In genomic region chr19:17184381-17184841, GRCh38 we compare ENCODE assay signal across 8 cellular contexts. TPM values are rescaled to one million over a fixed set of nuclear protein-coding genes. Genes with fewer than 3 reads are reported as not detected.
DNase-seq lines count a peak whose midpoint lies in the region; ATAC-seq, FAIRE-seq and TF ChIP-seq lines count a peak whose summit lies in the region.

No MANE protein-coding gene starts in this region.

- ATAC-seq in HG02852 (IDR thresholded peaks at IDR 0.05; ENCODE audit: unreplicated experiment) (peak; percentile 22), GM19351 (IDR thresholded peaks at IDR 0.05; ENCODE audit: unreplicated experiment) (no peak), omental fat pad (ENCODE audit: low FRiP score) (no peak)
- peak; percentile 82 for ATAC-seq in activated CD8-positive, alpha-beta T cell treated with anti-CD3 and anti-CD28 coated beads for 36 hours

- FAIRE-seq in D721Med (lab: Jason Lieb, UNC): no peak

- H3K27ac Mint-ChIP-seq in activated CD8-positive, alpha-beta T cell treated with anti-CD3 and anti-CD28 coated beads for 36 hours: peak overlapping the region; percentile 97

- DNase-seq in activated CD8-positive, alpha-beta T cell treated with anti-CD3 and anti-CD28 coated beads for 36 hours: peak; percentile 72
- DNase-seq in germinal center (ENCODE audit: low spot score): peak; percentile 30
- peak; percentile 32 to 36 for DNase-seq in stimulated activated CD8-positive, alpha-beta memory T cell treated with anti-CD3 and anti-CD28 coated beads, Interleukin-7, amount 100 ng/mL, for 1 hour (ENCODE audit: low read depth in 2 of 2)
- no peak for DNase-seq in cerebellar nuclear complex (lab: John Stamatoyannopoulos, UW)
- no peak for DNase-seq in D721Med (ENCODE audit: insufficient read length, low spot score)
- DNase-seq in omental fat pad (ENCODE audit: low spot score): no peak

- intact Hi-C loops in activated CD8-positive, alpha-beta T cell treated with anti-CD3 and anti-CD28 coated beads for 36 hours (cut with micrococcal nuclease): no loop called here

- POLR2A ChIA-PET in activated CD8-positive, alpha-beta T cell treated with anti-CD3 and anti-CD28 coated beads for 36 hours (lab: Charles Lee): interaction anchor here (0.7 to 3.3 kb wide), 10 partner anchors 11 to 226 kb away, joined by 3 to 13 read pairs (median 4); partner anchors contain the start of gene OCEL1

- CTCF ChIA-PET in activated CD8-positive, alpha-beta T cell treated with anti-CD3 and anti-CD28 coated beads for 36 hours (lab: Charles Lee): interaction anchor here (0.6 to 2.9 kb wide), 3 partner anchors 9 to 117 kb away, joined by 3 to 13 read pairs (median 4); no protein-coding TSS in a partner anchor

- peak overlapping the region; percentile 72 for H3K4me3 Mint-ChIP-seq in activated CD8-positive, alpha-beta T cell treated with anti-CD3 and anti-CD28 coated beads for 36 hours

- peaks cover 36% of the 10 kb centered on the region for H3K36me3 Mint-ChIP-seq in activated CD8-positive, alpha-beta T cell treated with anti-CD3 and anti-CD28 coated beads for 36 hours (ENCODE audit: low read depth)

- H3K4me1 Mint-ChIP-seq in activated CD8-positive, alpha-beta T cell treated with anti-CD3 and anti-CD28 coated beads for 36 hours (ENCODE audit: low read depth): peaks cover 20% of the 10 kb centered on the region

- no peaks in the 10 kb centered on the region for H3K9me3 Mint-ChIP-seq in activated CD8-positive, alpha-beta T cell treated with anti-CD3 and anti-CD28 coated beads for 36 hours

- no peak for TF ChIP-seq CTCF in activated CD8-positive, alpha-beta T cell treated with anti-CD3 and anti-CD28 coated beads for 36 hours (IDR thresholded peaks at IDR 0.05)
- TF ChIP-seq CTCF in D721Med (IDR thresholded peaks at IDR 0.05; ENCODE audit: insufficient read depth, missing control alignments) (no peak), omental fat pad (IDR thresholded peaks at IDR 0.05) (no peak)

- H3K27me3 Mint-ChIP-seq in activated CD8-positive, alpha-beta T cell treated with anti-CD3 and anti-CD28 coated beads for 36 hours: no peaks in the 10 kb centered on the region

RNA-seq across cellular contexts. Expression of gene USE1, which starts 30.7 kb away (rescaled TPM):
- 10 to 100 TPM; 26.5 to 27.1 TPM for total RNA-seq in activated CD8-positive, alpha-beta T cell treated with anti-CD3 and anti-CD28 coated beads for 36 hours
- total RNA-seq in omental fat pad: 10 to 100 TPM; 14.5 to 22.3 (median 20.7) TPM

RNA-seq across cellular contexts. Expression of gene OCEL1, which starts 41.6 kb away (rescaled TPM):
- 10 to 100 TPM; 20.1 TPM for total RNA-seq in activated CD8-positive, alpha-beta T cell treated with anti-CD3 and anti-CD28 coated beads for 36 hours
- 10 to 100 TPM in 1 of 4 donors, 1 to 10 TPM in 3; 6.7 to 17.7 (median 9.3) TPM for total RNA-seq in omental fat pad

Comparison
In these comparisons a context has a peak if more than half of its experiments do, and no peak if none do; other contexts are left out.
1. ATAC-seq: peak in HG02852 (single experiment) and activated CD8-positive, alpha-beta T cell treated with anti-CD3 and anti-CD28 coated beads for 36 hours (single experiment); none in GM19351 (single experiment) and omental fat pad (single experiment).
2. DNase-seq: peak in activated CD8-positive, alpha-beta T cell treated with anti-CD3 and anti-CD28 coated beads for 36 hours (single experiment), germinal center (single experiment) and stimulated activated CD8-positive, alpha-beta memory T cell treated with anti-CD3 and anti-CD28 coated beads, Interleukin-7, amount 100 ng/mL, for 1 hour (2 of 2); none in cerebellar nuclear complex (0 of 2), D721Med (single experiment) and omental fat pad (single experiment).